Comparison of ENCODE assay signal across 8 cellular contexts in genomic region chr6:52995913-52996685, GRCh38. TPM values are rescaled to one million over a fixed set of nuclear protein-coding genes. Genes with fewer than 3 reads are reported as not detected.
DNase-seq lines count a peak whose midpoint lies in the region; ATAC-seq and TF ChIP-seq lines count a peak whose summit lies in the region.

No MANE protein-coding gene starts in this region.

- H3K36me3 Mint-ChIP-seq in progenitor cell of endocrine pancreas (ENCODE audit: insufficient read depth): peaks cover 10% of the 10 kb centered on the region

- H3F3A ChIP-seq in OCI-LY1 (ENCODE audit: insufficient read depth, low read length): peaks cover 4% of the 10 kb centered on the region; the same call in 1 of the 2 replicates

- peaks cover 7% of the 10 kb centered on the region for H3K4me1 Mint-ChIP-seq in progenitor cell of endocrine pancreas (ENCODE audit: low read depth)

- no peaks in the 10 kb centered on the region for H3K9me3 Mint-ChIP-seq in progenitor cell of endocrine pancreas (ENCODE audit: low read depth)

- DNase-seq in H7 (no peak), germinal center (ENCODE audit: low spot score) (peak; percentile 35), progenitor cell of endocrine pancreas (ENCODE audit: low spot score, unreplicated experiment) (peak; percentile 11), GOT3 (lab: John Stamatoyannopoulos, UW) (no peak)
- DNase-seq in activated effector memory CD4-positive, alpha-beta T cell treated with anti-CD3 and anti-CD28 coated beads, Interleukin-2, amount 50 U/mL, for 16 hours: peak; percentile 81

- H3K27ac Mint-ChIP-seq in progenitor cell of endocrine pancreas: peak overlapping the region; percentile 100

- ATAC-seq in HG03159 (IDR thresholded peaks at IDR 0.05; ENCODE audit: unreplicated experiment): no peak

- no peaks in the 10 kb centered on the region for H3K9me3 ChIP-seq in OCI-LY1 (ENCODE audit: low read length)

- H3K9me2 ChIP-seq in OCI-LY1 (ENCODE audit: low read depth, low read length): no peaks in the 10 kb centered on the region

- no peak overlapping the region for H3K9ac ChIP-seq in OCI-LY1 (ENCODE audit: low read length)

- peak overlapping the region; percentile 54 for H3K4me2 ChIP-seq in OCI-LY1 (ENCODE audit: low read length)

- H3K79me2 ChIP-seq in OCI-LY1 (ENCODE audit: insufficient read depth, low read length): no peaks in the 10 kb centered on the region

- no peaks in the 10 kb centered on the region for H4K20me1 ChIP-seq in OCI-LY1 (ENCODE audit: insufficient read depth, low read length)

- H3K27me3 Mint-ChIP-seq in progenitor cell of endocrine pancreas: no peaks in the 10 kb centered on the region

- no peaks in the 10 kb centered on the region for H3K27me3 ChIP-seq in H7 (ENCODE audit: control insufficient read depth, insufficient read depth, low read length)
- H3K27me3 ChIP-seq in OCI-LY1 (ENCODE audit: insufficient read depth, low read length): no peaks in the 10 kb centered on the region; the same call in 1 of the 2 replicates

- peak overlapping the region; percentile 97 for H3K4me3 Mint-ChIP-seq in progenitor cell of endocrine pancreas (ENCODE audit: low read depth)

- peak overlapping the region; percentile 10 for H3K4me3 ChIP-seq in H7 (ENCODE audit: insufficient read depth, low read depth, low read length)
- H3K4me3 ChIP-seq in OCI-LY1 (ENCODE audit: low read depth, low read length, poor library complexity, severe bottlenecking): peak overlapping the region; percentile 51

- H2AFZ ChIP-seq in OCI-LY1 (ENCODE audit: low read length): no peak overlapping the region

- TF ChIP-seq CTCF in 22Rv1 (IDR thresholded peaks at IDR 0.05) (no peak), OCI-LY1 (IDR thresholded peaks at IDR 0.05; ENCODE audit: low read length) (no peak), progenitor cell of endocrine pancreas (IDR thresholded peaks at IDR 0.05; ENCODE audit: unreplicated experiment) (no peak)

- H3K27ac ChIP-seq in 22Rv1: peak overlapping the region; percentile 87
- no peak overlapping the region for H3K27ac ChIP-seq in OCI-LY1 (ENCODE audit: low read depth, low read length, poor library complexity, severe bottlenecking)

- peaks cover 21% of the 10 kb centered on the region for H3K4me1 ChIP-seq in OCI-LY1 (ENCODE audit: insufficient read depth, low read length, severe bottlenecking)

- H3K36me3 ChIP-seq in H7 (replicated peaks; ENCODE audit: control insufficient read depth, insufficient read depth, low read length): no peaks in the 10 kb centered on the region
- no peaks in the 10 kb centered on the region for H3K36me3 ChIP-seq in OCI-LY1 (ENCODE audit: insufficient read depth, low read length)

RNA-seq across cellular contexts. Expression of gene GSTA4, which starts 1.0 kb away (rescaled TPM):
- 25.1 and 35.6 TPM in 2 replicates for total RNA-seq in H7 (2014; rRNA removed; shearing (Covaris generic))
- total RNA-seq in progenitor cell of endocrine pancreas: 44.7 and 45.6 TPM in 2 replicates

Comparison
In these comparisons a context has a peak if more than half of its experiments do, and no peak if none do; other contexts are left out.
1. DNase-seq: peak in activated effector memory CD4-positive, alpha-beta T cell treated with anti-CD3 and anti-CD28 coated beads, Interleukin-2, amount 50 U/mL, for 16 hours (single experiment), germinal center (single experiment) and progenitor cell of endocrine pancreas (single experiment); none in H7 (single experiment) and GOT3 (single experiment).